20 cellular contexts compared by ENCODE assay signal in the genomic region with DNA sequence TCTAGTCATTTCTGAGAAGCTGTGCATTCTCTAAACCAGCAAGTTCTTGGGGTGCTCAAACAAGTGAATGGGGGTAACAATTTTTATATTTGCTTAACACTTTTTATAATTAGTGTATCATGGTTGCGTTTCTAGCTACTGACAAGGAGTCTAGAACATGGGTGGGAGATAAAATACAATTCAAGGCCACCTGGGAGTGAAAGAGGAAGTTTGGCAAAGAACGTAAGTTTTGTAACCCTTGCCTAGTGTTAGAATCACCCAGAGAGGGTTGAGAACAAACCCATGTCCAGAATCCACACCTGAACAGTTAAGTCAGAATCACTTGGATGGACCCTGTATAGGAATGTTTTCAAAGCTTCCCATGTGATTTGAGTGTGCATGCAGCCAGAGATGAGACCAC.
A peak's percentile ranks its signal among the peaks of the same experiment; 100 is the strongest.
DNase-seq lines count a peak whose midpoint lies in the region; TF ChIP-seq lines count a peak whose summit lies in the region.
"Had no signal": no experiment of that assay in that cellular context is flagged by ENCODE, and none has a peak within 500 bp of the region (broad histone marks: within the 10 kb centered on the region; RNA-seq: fewer than 3 reads in every experiment).

No MANE protein-coding gene starts in this region.

- H3K9me2 ChIP-seq in Karpas-422 (replicated peaks; ENCODE audit: insufficient read depth, low read length), result no peaks in the 10 kb centered on the region

- H3K79me2 ChIP-seq in Karpas-422 (ENCODE audit: low read length), result peaks cover 98% of the 10 kb centered on the region

- H3K9ac ChIP-seq in BLaER1 treated with 17β-estradiol and CSF1 and Interleukin-3, amounts not matched to agents 10 nM and 100 nM, result no peak overlapping the region
- H3K9ac ChIP-seq in Karpas-422 (ENCODE audit: low read length), result no peak overlapping the region

- peak; percentile 71 for DNase-seq in Karpas-422
- peak; percentile 18 for DNase-seq in OCI-M1 (lab: John Stamatoyannopoulos, UW)
- DNase-seq in NCI-H2227 (lab: John Stamatoyannopoulos, UW; ENCODE audit: unreplicated experiment), result no peak
- no peak for DNase-seq in NCI-H2081 (lab: John Stamatoyannopoulos, UW)
- DNase-seq in RWPE1 (ENCODE audit: low spot score), result no peak
- DNase-seq: AML-193; CD8-positive, alpha-beta memory T cell; DMS 273 treated with DMSO at 0.1 percent for 48 hours; DMS79; NCI-H1092; NCI-H1436 treated with DMSO at 0.1 percent for 48 hours; NCI-H1930; NCI-H446 treated with DMSO at 0.1 percent for 48 hours; NCI-H526; NCI-H82; NK-92 treated with Interleukin-12 subunit alpha and Interleukin-12 subunit beta, amount 100 ng/mL, for 24 hours; SHP77 treated with DMSO at 0.1 percent for 48 hours had no signal

- POLR2A ChIA-PET in RWPE1 (lab: Yijun Ruan, JAX; ENCODE audit: low non-redundant PET), result no interaction called here

- peaks cover 0 to 66% (median 4%) of the 10 kb centered on the region in 11 experiments; a peak in 6 of 22 replicates for H4K20me1 ChIP-seq in BLaER1 treated with 17β-estradiol and CSF1 and Interleukin-3, amounts not matched to agents 10 nM and 100 nM
- H4K20me1 ChIP-seq in Karpas-422 (ENCODE audit: insufficient read depth, low read depth, low read length), result no peaks in the 10 kb centered on the region

- H3K9me3 ChIP-seq in BLaER1 treated with 17β-estradiol and CSF1 and Interleukin-3, amounts not matched to agents 10 nM and 100 nM (replicated peaks in 1 of 11), result peaks cover 0 to 42% (median 25%) of the 10 kb centered on the region in 11 experiments; a peak in 15 of 22 replicates
- H3K9me3 ChIP-seq in Karpas-422 (ENCODE audit: low read length), result no peaks in the 10 kb centered on the region
- H3K9me3 ChIP-seq in neutrophil, result no peaks in the 10 kb centered on the region

- H2AFZ ChIP-seq in Karpas-422 (ENCODE audit: low read length), result no peak overlapping the region

- peaks cover 0 to 30% (median 0%) of the 10 kb centered on the region in 11 experiments; a peak in 8 of 22 replicates for H3K36me3 ChIP-seq in BLaER1 treated with 17β-estradiol and CSF1 and Interleukin-3, amounts not matched to agents 10 nM and 100 nM
- no peaks in the 10 kb centered on the region; the same call in 1 of the 2 replicates for H3K36me3 ChIP-seq in Karpas-422 (ENCODE audit: insufficient read depth, low read length)
- no peaks in the 10 kb centered on the region for H3K36me3 ChIP-seq in neutrophil

- peak overlapping the region in 8 of 11 experiments; percentile 6 to 48 (median 24); a peak in 11 of 22 replicates for H3K4me2 ChIP-seq in BLaER1 treated with 17β-estradiol and CSF1 and Interleukin-3, amounts not matched to agents 10 nM and 100 nM
- no peak overlapping the region for H3K4me2 ChIP-seq in Karpas-422 (ENCODE audit: low read depth, low read length, poor library complexity, severe bottlenecking)

- CTCF ChIA-PET in RWPE1 (lab: Yijun Ruan, JAX), result no interaction called here

- no peaks in the 10 kb centered on the region for H3K27me3 ChIP-seq in BLaER1 treated with 17β-estradiol and CSF1 and Interleukin-3, amounts not matched to agents 10 nM and 100 nM
- no peaks in the 10 kb centered on the region for H3K27me3 ChIP-seq in Karpas-422 (ENCODE audit: low read length)
- H3K27me3 ChIP-seq in neutrophil, result no peaks in the 10 kb centered on the region

- 0 out of 22 replicates have a peak overlapping the region, but pooled peaks of 2 of the 11 experiments have one; percentile 19 to 29 for H3K27ac ChIP-seq in BLaER1 treated with 17β-estradiol and CSF1 and Interleukin-3, amounts not matched to agents 10 nM and 100 nM
- H3K27ac ChIP-seq in Karpas-422 (ENCODE audit: low read length), result peak overlapping the region; percentile 68
- peak overlapping the region; percentile 70 for H3K27ac ChIP-seq in neutrophil
- H3K27ac ChIP-seq in RWPE1, result no peak overlapping the region
- H3K27ac ChIP-seq: C4-2B had no signal

- TF ChIP-seq CTCF in neutrophil (IDR thresholded peaks at IDR 0.05) (no peak), RWPE1 (conservative IDR thresholded peaks at IDR 0.05; ENCODE audit: low read depth) (no peak)

- H3K4me1 ChIP-seq in BLaER1 treated with 17β-estradiol and CSF1 and Interleukin-3, amounts not matched to agents 10 nM and 100 nM, result peaks cover 0 to 50% (median 17%) of the 10 kb centered on the region in 10 experiments; a peak in 14 of 20 replicates
- peaks cover 93% of the 10 kb centered on the region for H3K4me1 ChIP-seq in Karpas-422 (ENCODE audit: low read length)
- H3K4me1 ChIP-seq in neutrophil (ENCODE audit: control insufficient read depth in 1 of 2, insufficient read depth in 1 of 2, low read depth in 1 of 2, low read length in 1 of 2), result peaks cover 40 to 50% of the 10 kb centered on the region in 2 experiments

- H3K4me3 ChIP-seq in BLaER1 treated with 17β-estradiol and CSF1 and Interleukin-3, amounts not matched to agents 10 nM and 100 nM, result no peak overlapping the region
- H3K4me3 ChIP-seq in Karpas-422 (ENCODE audit: low read length) (no peak overlapping the region), neutrophil (ENCODE audit: low read depth in 1 of 2, low read length in 1 of 2) (no peak overlapping the region)

Comparison
In these comparisons a context has a peak if more than half of its experiments do, and no peak if none do; other contexts are left out.
1. DNase-seq: peak in Karpas-422 (single experiment) and OCI-M1 (single experiment); none in NCI-H2227 (single experiment), NCI-H2081 (0 of 2) and RWPE1 (single experiment).